Comparison of ENCODE assay signal across 14 cellular contexts in genomic region chr16:81137012-81137335, GRCh38. TPM values are rescaled to one million over a fixed set of nuclear protein-coding genes. Genes with fewer than 3 reads are reported as not detected.
A peak's percentile ranks its signal among the peaks of the same experiment; 100 is the strongest.
DNase-seq lines count a peak whose midpoint lies in the region; ATAC-seq and TF ChIP-seq lines count a peak whose summit lies in the region.
"Had no signal": no experiment of that assay in that cellular context is flagged by ENCODE, and none has a peak within 500 bp of the region (broad histone marks: within the 10 kb centered on the region; RNA-seq: fewer than 3 reads in every experiment).

No MANE protein-coding gene starts in this region.

- peak overlapping the region; percentile 67 for H2BK5ac ChIP-seq in trophoblast cell (ENCODE audit: low read depth, low read length, poor library complexity)

- H3K79me1 ChIP-seq in trophoblast cell (ENCODE audit: low read length): peaks cover 45% of the 10 kb centered on the region

- peak overlapping the region; percentile 63 for H3K9ac ChIP-seq in adipocyte (ENCODE audit: low read length)
- H3K9ac ChIP-seq in trophoblast cell (ENCODE audit: low read length): no peak overlapping the region
- H3K9ac ChIP-seq: BLaER1 had no signal

- H2AK5ac ChIP-seq in trophoblast cell (ENCODE audit: low read length): peak overlapping the region; percentile 67

- H3K23ac ChIP-seq in trophoblast cell (ENCODE audit: low read length): no peak overlapping the region

- no peaks in the 10 kb centered on the region for H3K36me3 ChIP-seq in adipocyte (ENCODE audit: control insufficient read depth, insufficient read depth, low read length, severe bottlenecking)
- H3K36me3 ChIP-seq in trophoblast cell (ENCODE audit: control insufficient read depth in 1 of 2, insufficient read depth in 2 of 2, low read length in 2 of 2): no peaks in the 10 kb centered on the region
- no peaks in the 10 kb centered on the region for H3K36me3 ChIP-seq in upper lobe of left lung
- H3K36me3 ChIP-seq: BLaER1, ovary had no signal

- no peak for ATAC-seq in upper lobe of left lung (ENCODE audit: low FRiP score in 2 of 2)
- no peak for ATAC-seq in GM21367 (IDR thresholded peaks at IDR 0.05; ENCODE audit: unreplicated experiment)

- no peak overlapping the region for H2AFZ ChIP-seq in trophoblast cell (ENCODE audit: insufficient read depth, low read length, poor library complexity)

- TF ChIP-seq POLR2A in upper lobe of left lung (IDR thresholded peaks at IDR 0.05): no peak

- TF ChIP-seq EP300 in upper lobe of left lung (IDR thresholded peaks at IDR 0.05): no peak

- H3K4me2 ChIP-seq in trophoblast cell (ENCODE audit: low read length): no peak overlapping the region
- H3K4me2 ChIP-seq: BLaER1 had no signal

- H3K14ac ChIP-seq in trophoblast cell (ENCODE audit: low read length): peak overlapping the region; percentile 16

- peak overlapping the region; percentile 64 for H3K4me3 ChIP-seq in adipocyte (ENCODE audit: low read length)
- peak overlapping the region; percentile 24 for H3K4me3 ChIP-seq in fibroblast of villous mesenchyme (ENCODE audit: low read depth, low read length)
- no peak overlapping the region for H3K4me3 ChIP-seq in trophoblast cell (ENCODE audit: low read depth, low read length)
- H3K4me3 ChIP-seq in upper lobe of left lung: no peak overlapping the region
- H3K4me3 ChIP-seq: BLaER1, ovary had no signal

- H4K8ac ChIP-seq in trophoblast cell (ENCODE audit: low read depth, low read length): peak overlapping the region; percentile 18

- DNase-seq in EH (ENCODE audit: low read depth) (peak; percentile 78), adipocyte (ENCODE audit: low read depth) (peak; percentile 23), fibroblast of villous mesenchyme (ENCODE audit: low read depth) (peak; percentile 67), trophoblast cell (peak; percentile 60 to 67), upper lobe of left lung (no peak), NCI-H1417 treated with DMSO at 0.1 percent for 48 hours (lab: John Stamatoyannopoulos, UW) (no peak), NCI-H748 treated with DMSO at 0.1 percent for 48 hours (lab: John Stamatoyannopoulos, UW) (no peak)
- DNase-seq: activated CD4-positive, alpha-beta T cell treated with anti-CD3 and anti-CD28 coated beads, Interleukin-2, amount 50 U/mL, for 1 hour; dermis blood vessel endothelial cell; NCI-H187 treated with DMSO at 0.1 percent for 48 hours; T-helper 1 cell had no signal

- H3K9me3 ChIP-seq in adipocyte (ENCODE audit: control insufficient read depth, low read length) (no peaks in the 10 kb centered on the region), trophoblast cell (ENCODE audit: insufficient read depth, low read depth, low read length) (no peaks in the 10 kb centered on the region), upper lobe of left lung (no peaks in the 10 kb centered on the region)
- H3K9me3 ChIP-seq: BLaER1, ovary had no signal

- H2BK12ac ChIP-seq in trophoblast cell (ENCODE audit: low read length): peak overlapping the region; percentile 74

- peaks cover 33% of the 10 kb centered on the region for H3K4me1 ChIP-seq in adipocyte (ENCODE audit: control insufficient read depth, insufficient read depth, low read length)
- peaks cover 29 to 35% of the 10 kb centered on the region in 2 experiments for H3K4me1 ChIP-seq in trophoblast cell (ENCODE audit: control insufficient read depth in 1 of 2, insufficient read depth in 2 of 2, low read length in 2 of 2)
- no peaks in the 10 kb centered on the region for H3K4me1 ChIP-seq in upper lobe of left lung
- H3K4me1 ChIP-seq: BLaER1 had no signal

- H3K79me2 ChIP-seq in trophoblast cell (ENCODE audit: control insufficient read depth, insufficient read depth, low read length, poor library complexity): peaks cover 4% of the 10 kb centered on the region

- peak overlapping the region; percentile 4 for H3K18ac ChIP-seq in trophoblast cell (ENCODE audit: low read length)

- WGBS in trophoblast cell (ENCODE audit: extremely low coverage, insufficient coverage, insufficient read length): no CpG with 5 or more reads among the region's 6 CpGs
- 50 to 66% methylated on average over 6 of the region's 6 CpGs for WGBS in upper lobe of left lung, 2 donors

- H4K91ac ChIP-seq in trophoblast cell (ENCODE audit: low read depth, low read length): peak overlapping the region; percentile 85

- TF ChIP-seq CTCF in fibroblast of villous mesenchyme (IDR thresholded peaks at IDR 0.05; ENCODE audit: insufficient read depth, low read depth, low read length) (no peak), upper lobe of left lung (IDR thresholded peaks at IDR 0.05) (no peak)

- peak overlapping the region; percentile 28 for H2BK120ac ChIP-seq in trophoblast cell (ENCODE audit: insufficient read depth, low read length, poor library complexity)

- H3K27ac ChIP-seq in trophoblast cell (ENCODE audit: low read depth, low read length) (peak overlapping the region; percentile 63), upper lobe of left lung (no peak overlapping the region)
- H3K27ac ChIP-seq: BLaER1 had no signal

- H3K27me3 ChIP-seq in adipocyte (replicated peaks; ENCODE audit: control insufficient read depth, insufficient read depth, low read length): no peaks in the 10 kb centered on the region
- no peaks in the 10 kb centered on the region for H3K27me3 ChIP-seq in trophoblast cell (ENCODE audit: insufficient read depth, low read length)
- no peaks in the 10 kb centered on the region for H3K27me3 ChIP-seq in upper lobe of left lung
- H3K27me3 ChIP-seq: BLaER1, ovary had no signal

- H4K12ac ChIP-seq in trophoblast cell (ENCODE audit: low read depth, low read length): no peak overlapping the region

- H3K4ac ChIP-seq in trophoblast cell (ENCODE audit: low read depth, low read length): no peak overlapping the region

RNA-seq across cellular contexts. Expression of gene GCSH, which starts 40.8 kb away (rescaled TPM):
- total RNA-seq in fibroblast of villous mesenchyme (14.5 and 21.2 TPM in 2 replicates), upper lobe of left lung (10 to 100 TPM in 4 of 6 donors, 1 to 10 TPM in 2; 6.2 to 16.9 (median 11.9) TPM)
- 93.4 and 99.0 TPM in 2 replicates for polyA plus RNA-seq in trophoblast cell (2013)

RNA-seq across cellular contexts. Expression of gene C16orf46, which starts 59.9 kb away (rescaled TPM):
- total RNA-seq in fibroblast of villous mesenchyme (0.86 and 0.97 TPM in 2 replicates), upper lobe of left lung (1 to 10 TPM in 4 of 6 donors, under 1 TPM in 1, not detected in 1; 0.76 to 8.4 (median 3.6) TPM)
- 2.0 and 2.7 TPM in 2 replicates for polyA plus RNA-seq in trophoblast cell (2013)

Comparison
In these comparisons a context has a peak if more than half of its experiments do, and no peak if none do; other contexts are left out.
1. DNase-seq: peak in EH (single experiment), adipocyte (single experiment), fibroblast of villous mesenchyme (single experiment) and trophoblast cell (2 of 2); none in upper lobe of left lung (0 of 2), NCI-H1417 treated with DMSO at 0.1 percent for 48 hours (single experiment) and NCI-H748 treated with DMSO at 0.1 percent for 48 hours (single experiment).
2. H3K4me3 ChIP-seq: peak in adipocyte (single experiment) and fibroblast of villous mesenchyme (single experiment); none in trophoblast cell (single experiment) and upper lobe of left lung (0 of 4).